In genomic region chr11:118524356-118524755, GRCh38 we compare ENCODE assay signal across 2 cellular contexts.
TF ChIP-seq lines count a peak whose summit lies in the region.

No MANE protein-coding gene starts in this region.

TF ChIP-seq in GM23338, 12 proteins besides CTCF, POLR2A, EP300 and RAD21:
- TF ChIP-seq NANOG (IDR thresholded peaks at IDR 0.05; ENCODE audit: borderline replicate concordance) (no peak), CREB1 (CRISPR knock-in tag; IDR thresholded peaks at IDR 0.05; ENCODE audit: low read depth) (no peak), EZH2phosphoT487 (IDR thresholded peaks at IDR 0.05; ENCODE audit: unreplicated experiment) (no peak), JUNB (IDR thresholded peaks at IDR 0.05; ENCODE audit: unreplicated experiment) (no peak), REST (IDR thresholded peaks at IDR 0.05; ENCODE audit: unreplicated experiment) (no peak), POLR2AphosphoS5 (IDR thresholded peaks at IDR 0.05; ENCODE audit: low read depth) (no peak), ZNF331 (CRISPR knock-in tag; IDR thresholded peaks at IDR 0.05; ENCODE audit: low read depth) (no peak), ZNF114 (CRISPR knock-in tag; IDR thresholded peaks at IDR 0.05) (no peak), STAT1 (IDR thresholded peaks at IDR 0.05; ENCODE audit: unreplicated experiment) (no peak), ETS1 (IDR thresholded peaks at IDR 0.05) (no peak), EZH2 (IDR thresholded peaks at IDR 0.05; ENCODE audit: low read depth, unreplicated experiment) (no peak), ZNF462 (CRISPR knock-in tag; IDR thresholded peaks at IDR 0.05) (no peak)

TF ChIP-seq in SK-N-SH, 30 proteins besides CTCF, POLR2A, EP300 and RAD21:
- TF ChIP-seq TAF1 (IDR thresholded peaks at IDR 0.05; ENCODE audit: borderline replicate concordance, low read depth, low read length) (no peak), IRF3 (IDR thresholded peaks at IDR 0.05; ENCODE audit: low read depth, low read length) (no peak), RXRA (IDR thresholded peaks at IDR 0.05; ENCODE audit: borderline replicate concordance, low read depth) (no peak), PBX3 (IDR thresholded peaks at IDR 0.05) (no peak), POLR2AphosphoS5 (IDR thresholded peaks at IDR 0.05; ENCODE audit: low read depth, low read length) (no peak), SMC3 (IDR thresholded peaks at IDR 0.05; ENCODE audit: low read depth, low read length) (no peak), YY1 (IDR thresholded peaks at IDR 0.05; ENCODE audit: low read depth) (no peak), USF1 (IDR thresholded peaks at IDR 0.05; ENCODE audit: borderline replicate concordance, low read depth) (no peak), JUND (IDR thresholded peaks at IDR 0.05) (no peak), NRF1 (IDR thresholded peaks at IDR 0.05; ENCODE audit: low read depth, low read length) (no peak), CHD2 (IDR thresholded peaks at IDR 0.05; ENCODE audit: low read length, partially characterized antibody) (no peak), FOSL2 (IDR thresholded peaks at IDR 0.05; ENCODE audit: borderline replicate concordance, low read depth) (no peak), GABPA (IDR thresholded peaks at IDR 0.05; ENCODE audit: low read depth) (no peak), MAX (IDR thresholded peaks at IDR 0.05; ENCODE audit: low read depth) (no peak), REST (IDR thresholded peaks at IDR 0.05; ENCODE audit: low read depth, low read length) (no peak)
TF ChIP-seq in SK-N-SH: peak in this region for 0.
